ENCODE assay signal across 1 cellular context in the genomic region with DNA sequence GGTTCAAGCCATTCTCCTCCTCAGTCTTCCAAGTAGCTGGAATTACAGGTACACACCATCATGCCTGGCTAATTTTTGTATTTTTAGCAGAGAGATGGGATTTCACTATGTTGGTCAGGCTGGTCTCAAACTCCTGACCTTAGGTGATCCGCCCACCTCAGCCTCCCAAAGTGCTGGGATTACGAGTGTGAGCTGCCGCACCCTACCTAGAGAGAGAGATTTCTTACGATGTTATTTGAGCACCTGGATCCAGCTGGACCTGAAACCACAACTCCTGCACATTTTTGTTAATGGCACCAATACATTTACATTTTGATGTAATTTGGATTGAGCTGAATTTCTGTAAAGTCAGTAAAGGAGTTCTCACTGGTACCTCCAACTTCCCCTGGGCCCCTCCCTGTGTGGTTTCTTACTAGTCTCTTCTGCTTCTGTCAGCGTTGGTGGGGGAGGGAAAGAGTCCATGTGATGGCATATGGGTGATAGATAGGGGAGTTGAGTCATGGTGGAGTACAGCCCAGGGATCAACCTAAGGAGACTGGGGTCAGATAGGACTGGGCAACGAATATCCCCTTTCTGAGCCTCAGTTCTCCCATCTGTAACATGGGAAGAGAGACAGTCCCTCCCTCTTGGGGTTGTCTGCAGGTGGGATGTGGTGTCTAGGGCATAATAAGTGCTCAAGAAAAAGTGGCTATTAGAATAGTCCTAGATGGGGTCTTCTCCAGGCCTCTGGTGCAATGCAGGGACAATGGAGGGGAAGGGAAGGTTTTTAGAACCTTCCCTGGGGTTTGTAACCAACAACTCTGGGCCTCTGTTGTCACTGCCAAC.
TF ChIP-seq lines count a peak whose summit lies in the region.

No MANE protein-coding gene starts in this region.

TF ChIP-seq in K562, 482 proteins besides CTCF, POLR2A, EP300 and RAD21 (continued from another document and continues in another):
- TF ChIP-seq, protein P1, sequence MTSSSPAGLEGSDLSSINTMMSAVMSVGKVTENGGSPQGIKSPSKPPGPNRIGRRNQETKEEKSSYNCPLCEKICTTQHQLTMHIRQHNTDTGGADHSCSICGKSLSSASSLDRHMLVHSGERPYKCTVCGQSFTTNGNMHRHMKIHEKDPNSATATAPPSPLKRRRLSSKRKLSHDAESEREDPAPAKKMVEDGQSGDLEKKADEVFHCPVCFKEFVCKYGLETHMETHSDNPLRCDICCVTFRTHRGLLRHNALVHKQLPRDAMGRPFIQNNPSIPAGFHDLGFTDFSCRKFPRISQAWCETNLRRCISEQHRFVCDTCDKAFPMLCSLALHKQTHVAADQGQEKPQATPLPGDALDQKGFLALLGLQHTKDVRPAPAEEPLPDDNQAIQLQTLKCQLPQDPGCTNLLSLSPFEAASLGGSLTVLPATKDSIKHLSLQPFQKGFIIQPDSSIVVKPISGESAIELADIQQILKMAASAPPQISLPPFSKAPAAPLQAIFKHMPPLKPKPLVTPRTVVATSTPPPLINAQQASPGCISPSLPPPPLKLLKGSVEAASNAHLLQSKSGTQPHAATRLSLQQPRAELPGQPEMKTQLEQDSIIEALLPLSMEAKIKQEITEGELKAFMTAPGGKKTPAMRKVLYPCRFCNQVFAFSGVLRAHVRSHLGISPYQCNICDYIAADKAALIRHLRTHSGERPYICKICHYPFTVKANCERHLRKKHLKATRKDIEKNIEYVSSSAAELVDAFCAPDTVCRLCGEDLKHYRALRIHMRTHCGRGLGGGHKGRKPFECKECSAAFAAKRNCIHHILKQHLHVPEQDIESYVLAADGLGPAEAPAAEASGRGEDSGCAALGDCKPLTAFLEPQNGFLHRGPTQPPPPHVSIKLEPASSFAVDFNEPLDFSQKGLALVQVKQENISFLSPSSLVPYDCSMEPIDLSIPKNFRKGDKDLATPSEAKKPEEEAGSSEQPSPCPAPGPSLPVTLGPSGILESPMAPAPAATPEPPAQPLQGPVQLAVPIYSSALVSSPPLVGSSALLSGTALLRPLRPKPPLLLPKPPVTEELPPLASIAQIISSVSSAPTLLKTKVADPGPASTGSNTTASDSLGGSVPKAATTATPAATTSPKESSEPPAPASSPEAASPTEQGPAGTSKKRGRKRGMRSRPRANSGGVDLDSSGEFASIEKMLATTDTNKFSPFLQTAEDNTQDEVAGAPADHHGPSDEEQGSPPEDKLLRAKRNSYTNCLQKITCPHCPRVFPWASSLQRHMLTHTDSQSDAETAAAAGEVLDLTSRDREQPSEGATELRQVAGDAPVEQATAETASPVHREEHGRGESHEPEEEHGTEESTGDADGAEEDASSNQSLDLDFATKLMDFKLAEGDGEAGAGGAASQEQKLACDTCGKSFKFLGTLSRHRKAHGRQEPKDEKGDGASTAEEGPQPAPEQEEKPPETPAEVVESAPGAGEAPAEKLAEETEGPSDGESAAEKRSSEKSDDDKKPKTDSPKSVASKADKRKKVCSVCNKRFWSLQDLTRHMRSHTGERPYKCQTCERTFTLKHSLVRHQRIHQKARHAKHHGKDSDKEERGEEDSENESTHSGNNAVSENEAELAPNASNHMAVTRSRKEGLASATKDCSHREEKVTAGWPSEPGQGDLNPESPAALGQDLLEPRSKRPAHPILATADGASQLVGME (CRISPR knock-in tag; IDR thresholded peaks at IDR 0.05) = no peak
- no peak for TF ChIP-seq ZNF77 (CRISPR knock-in tag; IDR thresholded peaks at IDR 0.05)
- no peak for TF ChIP-seq TEAD1 (CRISPR knock-in tag; IDR thresholded peaks at IDR 0.05)
- TF ChIP-seq GABPB2 (CRISPR knock-in tag; conservative IDR thresholded peaks at IDR 0.05) = no peak
- no peak for TF ChIP-seq TFAM (CRISPR knock-in tag; conservative IDR thresholded peaks at IDR 0.05)
- TF ChIP-seq BDP1 (IDR thresholded peaks at IDR 0.05; ENCODE audit: insufficient read depth, insufficient read length) = no peak
- no peak for TF ChIP-seq RBM14 (IDR thresholded peaks at IDR 0.05; ENCODE audit: borderline replicate concordance, insufficient read depth, low read depth, low read length)
- TF ChIP-seq PTTG1 (tag; IDR thresholded peaks at IDR 0.05; ENCODE audit: low read depth) = no peak
- TF ChIP-seq ZNF780A (CRISPR knock-in tag; IDR thresholded peaks at IDR 0.05) = no peak
- no peak for TF ChIP-seq ZNF165 (CRISPR knock-in tag; IDR thresholded peaks at IDR 0.05; ENCODE audit: borderline replicate concordance)
- no peak for TF ChIP-seq ZNF253 (CRISPR knock-in tag; conservative IDR thresholded peaks at IDR 0.05)
- TF ChIP-seq, protein P2, sequence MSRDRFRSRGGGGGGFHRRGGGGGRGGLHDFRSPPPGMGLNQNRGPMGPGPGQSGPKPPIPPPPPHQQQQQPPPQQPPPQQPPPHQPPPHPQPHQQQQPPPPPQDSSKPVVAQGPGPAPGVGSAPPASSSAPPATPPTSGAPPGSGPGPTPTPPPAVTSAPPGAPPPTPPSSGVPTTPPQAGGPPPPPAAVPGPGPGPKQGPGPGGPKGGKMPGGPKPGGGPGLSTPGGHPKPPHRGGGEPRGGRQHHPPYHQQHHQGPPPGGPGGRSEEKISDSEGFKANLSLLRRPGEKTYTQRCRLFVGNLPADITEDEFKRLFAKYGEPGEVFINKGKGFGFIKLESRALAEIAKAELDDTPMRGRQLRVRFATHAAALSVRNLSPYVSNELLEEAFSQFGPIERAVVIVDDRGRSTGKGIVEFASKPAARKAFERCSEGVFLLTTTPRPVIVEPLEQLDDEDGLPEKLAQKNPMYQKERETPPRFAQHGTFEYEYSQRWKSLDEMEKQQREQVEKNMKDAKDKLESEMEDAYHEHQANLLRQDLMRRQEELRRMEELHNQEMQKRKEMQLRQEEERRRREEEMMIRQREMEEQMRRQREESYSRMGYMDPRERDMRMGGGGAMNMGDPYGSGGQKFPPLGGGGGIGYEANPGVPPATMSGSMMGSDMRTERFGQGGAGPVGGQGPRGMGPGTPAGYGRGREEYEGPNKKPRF (IDR thresholded peaks at IDR 0.05; ENCODE audit: low read depth, low read length) = no peak
- TF ChIP-seq NCOA4 (IDR thresholded peaks at IDR 0.05; ENCODE audit: partially characterized antibody) = no peak
- TF ChIP-seq POLR2AphosphoS2 (IDR thresholded peaks at IDR 0.05; ENCODE audit: low read length) = no peak
- TF ChIP-seq, protein P3, sequence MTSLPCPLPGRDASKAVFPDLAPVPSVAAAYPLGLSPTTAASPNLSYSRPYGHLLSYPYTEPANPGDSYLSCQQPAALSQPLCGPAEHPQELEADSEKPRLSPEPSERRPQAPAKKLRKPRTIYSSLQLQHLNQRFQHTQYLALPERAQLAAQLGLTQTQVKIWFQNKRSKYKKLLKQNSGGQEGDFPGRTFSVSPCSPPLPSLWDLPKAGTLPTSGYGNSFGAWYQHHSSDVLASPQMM (CRISPR knock-in tag; IDR thresholded peaks at IDR 0.05) = no peak
- peak; percentile 95 for TF ChIP-seq SMARCA4 (IDR thresholded peaks at IDR 0.05)
- TF ChIP-seq NR1H2 (CRISPR knock-in tag; IDR thresholded peaks at IDR 0.05) = no peak
- no peak for TF ChIP-seq KDM2B (CRISPR knock-in tag; IDR thresholded peaks at IDR 0.05)
- TF ChIP-seq CXXC5 (CRISPR knock-in tag; IDR thresholded peaks at IDR 0.05) = peak; percentile 34; the same call in 1 of the 2 replicates
- TF ChIP-seq, protein P4, sequence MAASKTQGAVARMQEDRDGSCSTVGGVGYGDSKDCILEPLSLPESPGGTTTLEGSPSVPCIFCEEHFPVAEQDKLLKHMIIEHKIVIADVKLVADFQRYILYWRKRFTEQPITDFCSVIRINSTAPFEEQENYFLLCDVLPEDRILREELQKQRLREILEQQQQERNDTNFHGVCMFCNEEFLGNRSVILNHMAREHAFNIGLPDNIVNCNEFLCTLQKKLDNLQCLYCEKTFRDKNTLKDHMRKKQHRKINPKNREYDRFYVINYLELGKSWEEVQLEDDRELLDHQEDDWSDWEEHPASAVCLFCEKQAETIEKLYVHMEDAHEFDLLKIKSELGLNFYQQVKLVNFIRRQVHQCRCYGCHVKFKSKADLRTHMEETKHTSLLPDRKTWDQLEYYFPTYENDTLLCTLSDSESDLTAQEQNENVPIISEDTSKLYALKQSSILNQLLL (CRISPR knock-in tag; IDR thresholded peaks at IDR 0.05; ENCODE audit: borderline replicate concordance) = no peak
- no peak for TF ChIP-seq HNRNPH1 (optimal IDR thresholded peaks at IDR 0.05; ENCODE audit: low read depth, low read length)
- TF ChIP-seq KAT2B (IDR thresholded peaks at IDR 0.05; ENCODE audit: low read depth, low read length) = no peak
- TF ChIP-seq U2AF1 (optimal IDR thresholded peaks at IDR 0.05; ENCODE audit: low read depth, low read length) = no peak
- TF ChIP-seq SRSF1 (IDR thresholded peaks at IDR 0.05; ENCODE audit: low read depth, low read length) = no peak
- TF ChIP-seq NR2C1 (IDR thresholded peaks at IDR 0.05) = peak; percentile 33; the same call in 1 of the 2 replicates
- TF ChIP-seq NR2C1 (tag; IDR thresholded peaks at IDR 0.05) = no peak
- TF ChIP-seq FOXK1 (CRISPR knock-in tag; IDR thresholded peaks at IDR 0.05; ENCODE audit: borderline replicate concordance) = no peak
- TF ChIP-seq, protein P5, sequence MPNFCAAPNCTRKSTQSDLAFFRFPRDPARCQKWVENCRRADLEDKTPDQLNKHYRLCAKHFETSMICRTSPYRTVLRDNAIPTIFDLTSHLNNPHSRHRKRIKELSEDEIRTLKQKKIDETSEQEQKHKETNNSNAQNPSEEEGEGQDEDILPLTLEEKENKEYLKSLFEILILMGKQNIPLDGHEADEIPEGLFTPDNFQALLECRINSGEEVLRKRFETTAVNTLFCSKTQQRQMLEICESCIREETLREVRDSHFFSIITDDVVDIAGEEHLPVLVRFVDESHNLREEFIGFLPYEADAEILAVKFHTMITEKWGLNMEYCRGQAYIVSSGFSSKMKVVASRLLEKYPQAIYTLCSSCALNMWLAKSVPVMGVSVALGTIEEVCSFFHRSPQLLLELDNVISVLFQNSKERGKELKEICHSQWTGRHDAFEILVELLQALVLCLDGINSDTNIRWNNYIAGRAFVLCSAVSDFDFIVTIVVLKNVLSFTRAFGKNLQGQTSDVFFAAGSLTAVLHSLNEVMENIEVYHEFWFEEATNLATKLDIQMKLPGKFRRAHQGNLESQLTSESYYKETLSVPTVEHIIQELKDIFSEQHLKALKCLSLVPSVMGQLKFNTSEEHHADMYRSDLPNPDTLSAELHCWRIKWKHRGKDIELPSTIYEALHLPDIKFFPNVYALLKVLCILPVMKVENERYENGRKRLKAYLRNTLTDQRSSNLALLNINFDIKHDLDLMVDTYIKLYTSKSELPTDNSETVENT (CRISPR knock-in tag; IDR thresholded peaks at IDR 0.05) = no peak
- TF ChIP-seq ZNF75A (CRISPR knock-in tag; IDR thresholded peaks at IDR 0.05) = no peak
- no peak for TF ChIP-seq BMI1 (IDR thresholded peaks at IDR 0.05; ENCODE audit: low read length)
- no peak for TF ChIP-seq ZKSCAN8 (CRISPR knock-in tag; IDR thresholded peaks at IDR 0.05)
- TF ChIP-seq ESRRA (IDR thresholded peaks at IDR 0.05; ENCODE audit: borderline replicate concordance, low read depth) = peak; percentile 79
- peak; percentile 94 for TF ChIP-seq ARID1B (IDR thresholded peaks at IDR 0.05)
- peak; percentile 81 for TF ChIP-seq NCOR1 (IDR thresholded peaks at IDR 0.05)
- no peak for TF ChIP-seq ZNF717 (CRISPR knock-in tag; IDR thresholded peaks at IDR 0.05)
- TF ChIP-seq, protein P6, sequence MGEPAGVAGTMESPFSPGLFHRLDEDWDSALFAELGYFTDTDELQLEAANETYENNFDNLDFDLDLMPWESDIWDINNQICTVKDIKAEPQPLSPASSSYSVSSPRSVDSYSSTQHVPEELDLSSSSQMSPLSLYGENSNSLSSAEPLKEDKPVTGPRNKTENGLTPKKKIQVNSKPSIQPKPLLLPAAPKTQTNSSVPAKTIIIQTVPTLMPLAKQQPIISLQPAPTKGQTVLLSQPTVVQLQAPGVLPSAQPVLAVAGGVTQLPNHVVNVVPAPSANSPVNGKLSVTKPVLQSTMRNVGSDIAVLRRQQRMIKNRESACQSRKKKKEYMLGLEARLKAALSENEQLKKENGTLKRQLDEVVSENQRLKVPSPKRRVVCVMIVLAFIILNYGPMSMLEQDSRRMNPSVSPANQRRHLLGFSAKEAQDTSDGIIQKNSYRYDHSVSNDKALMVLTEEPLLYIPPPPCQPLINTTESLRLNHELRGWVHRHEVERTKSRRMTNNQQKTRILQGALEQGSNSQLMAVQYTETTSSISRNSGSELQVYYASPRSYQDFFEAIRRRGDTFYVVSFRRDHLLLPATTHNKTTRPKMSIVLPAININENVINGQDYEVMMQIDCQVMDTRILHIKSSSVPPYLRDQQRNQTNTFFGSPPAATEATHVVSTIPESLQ (CRISPR knock-in tag; IDR thresholded peaks at IDR 0.05) = no peak
- no peak for TF ChIP-seq TEAD2 (tag; IDR thresholded peaks at IDR 0.05)
- TF ChIP-seq, protein P7, sequence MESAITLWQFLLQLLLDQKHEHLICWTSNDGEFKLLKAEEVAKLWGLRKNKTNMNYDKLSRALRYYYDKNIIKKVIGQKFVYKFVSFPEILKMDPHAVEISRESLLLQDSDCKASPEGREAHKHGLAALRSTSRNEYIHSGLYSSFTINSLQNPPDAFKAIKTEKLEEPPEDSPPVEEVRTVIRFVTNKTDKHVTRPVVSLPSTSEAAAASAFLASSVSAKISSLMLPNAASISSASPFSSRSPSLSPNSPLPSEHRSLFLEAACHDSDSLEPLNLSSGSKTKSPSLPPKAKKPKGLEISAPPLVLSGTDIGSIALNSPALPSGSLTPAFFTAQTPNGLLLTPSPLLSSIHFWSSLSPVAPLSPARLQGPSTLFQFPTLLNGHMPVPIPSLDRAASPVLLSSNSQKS (CRISPR knock-in tag; IDR thresholded peaks at IDR 0.05) = no peak
- TF ChIP-seq, protein P8, sequence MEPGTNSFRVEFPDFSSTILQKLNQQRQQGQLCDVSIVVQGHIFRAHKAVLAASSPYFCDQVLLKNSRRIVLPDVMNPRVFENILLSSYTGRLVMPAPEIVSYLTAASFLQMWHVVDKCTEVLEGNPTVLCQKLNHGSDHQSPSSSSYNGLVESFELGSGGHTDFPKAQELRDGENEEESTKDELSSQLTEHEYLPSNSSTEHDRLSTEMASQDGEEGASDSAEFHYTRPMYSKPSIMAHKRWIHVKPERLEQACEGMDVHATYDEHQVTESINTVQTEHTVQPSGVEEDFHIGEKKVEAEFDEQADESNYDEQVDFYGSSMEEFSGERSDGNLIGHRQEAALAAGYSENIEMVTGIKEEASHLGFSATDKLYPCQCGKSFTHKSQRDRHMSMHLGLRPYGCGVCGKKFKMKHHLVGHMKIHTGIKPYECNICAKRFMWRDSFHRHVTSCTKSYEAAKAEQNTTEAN (CRISPR knock-in tag; IDR thresholded peaks at IDR 0.05) = no peak
- no peak for TF ChIP-seq ELF1 (tag; IDR thresholded peaks at IDR 0.05)
- TF ChIP-seq ZFP36 (IDR thresholded peaks at IDR 0.05; ENCODE audit: low read depth, low read length, partially characterized antibody) = no peak
- TF ChIP-seq, protein P9, sequence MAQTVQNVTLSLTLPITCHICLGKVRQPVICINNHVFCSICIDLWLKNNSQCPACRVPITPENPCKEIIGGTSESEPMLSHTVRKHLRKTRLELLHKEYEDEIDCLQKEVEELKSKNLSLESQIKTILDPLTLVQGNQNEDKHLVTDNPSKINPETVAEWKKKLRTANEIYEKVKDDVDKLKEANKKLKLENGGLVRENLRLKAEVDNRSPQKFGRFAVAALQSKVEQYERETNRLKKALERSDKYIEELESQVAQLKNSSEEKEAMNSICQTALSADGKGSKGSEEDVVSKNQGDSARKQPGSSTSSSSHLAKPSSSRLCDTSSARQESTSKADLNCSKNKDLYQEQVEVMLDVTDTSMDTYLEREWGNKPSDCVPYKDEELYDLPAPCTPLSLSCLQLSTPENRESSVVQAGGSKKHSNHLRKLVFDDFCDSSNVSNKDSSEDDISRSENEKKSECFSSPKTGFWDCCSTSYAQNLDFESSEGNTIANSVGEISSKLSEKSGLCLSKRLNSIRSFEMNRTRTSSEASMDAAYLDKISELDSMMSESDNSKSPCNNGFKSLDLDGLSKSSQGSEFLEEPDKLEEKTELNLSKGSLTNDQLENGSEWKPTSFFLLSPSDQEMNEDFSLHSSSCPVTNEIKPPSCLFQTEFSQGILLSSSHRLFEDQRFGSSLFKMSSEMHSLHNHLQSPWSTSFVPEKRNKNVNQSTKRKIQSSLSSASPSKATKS (CRISPR knock-in tag; IDR thresholded peaks at IDR 0.05) = no peak
- no peak for TF ChIP-seq BCL6 (CRISPR knock-in tag; IDR thresholded peaks at IDR 0.05)
- TF ChIP-seq GATAD2B (IDR thresholded peaks at IDR 0.05; ENCODE audit: borderline replicate concordance) = 0 out of 2 replicates have a peak, but pooled peaks have one; percentile 4
